In genomic region chr9:19230356-19231125, GRCh38 we compare ENCODE assay signal across 1 cellular context.
TF ChIP-seq lines count a peak whose summit lies in the region.

DENND4C (plus strand) TSS chr9:19230693; CDS start chr9:19276175, 45,482 bp downstream.

TF ChIP-seq in K562, 482 proteins besides CTCF, POLR2A, EP300 and RAD21 (continued from another document and continues in another):
- TF ChIP-seq KDM5B (IDR thresholded peaks at IDR 0.05; ENCODE audit: insufficient replicate concordance, low read depth, low read length) (peak; percentile 63), SMARCB1 (IDR thresholded peaks at IDR 0.05; ENCODE audit: insufficient read length, low read depth) (no peak), ZNF57 (CRISPR knock-in tag; IDR thresholded peaks at IDR 0.05) (no peak), POLR3G (IDR thresholded peaks at IDR 0.05; ENCODE audit: extremely low read depth, insufficient read length, insufficient replicate concordance) (no peak), GTF2B (IDR thresholded peaks at IDR 0.05; ENCODE audit: extremely low read depth, insufficient read length) (no peak), ZSCAN29 (IDR thresholded peaks at IDR 0.05) (no peak), PHTF2 (CRISPR knock-in tag; IDR thresholded peaks at IDR 0.05) (no peak), FOXO4 (CRISPR knock-in tag; IDR thresholded peaks at IDR 0.05) (no peak), PTRF (tag; IDR thresholded peaks at IDR 0.05) (no peak), ATF1 (CRISPR knock-in tag; IDR thresholded peaks at IDR 0.05) (no peak), ATF1 (tag; IDR thresholded peaks at IDR 0.05) (peak; percentile 41; the same call in 1 of the 2 replicates), TEAD1 (CRISPR knock-in tag; IDR thresholded peaks at IDR 0.05) (peak in 1 of 2 experiments; percentile 51; a peak in 1 of 4 replicates), THRA (IDR thresholded peaks at IDR 0.05) (no peak), MCM2 (IDR thresholded peaks at IDR 0.05; ENCODE audit: low read depth) (no peak), MYC (IDR thresholded peaks at IDR 0.05; ENCODE audit: low read depth, low read length) (peak; percentile 50), MYC (CRISPR knock-in tag; IDR thresholded peaks at IDR 0.05; ENCODE audit: borderline replicate concordance, low read depth) (no peak), E4F1 (CRISPR knock-in tag; IDR thresholded peaks at IDR 0.05; ENCODE audit: borderline replicate concordance) (no peak), ZNF175 (CRISPR knock-in tag; IDR thresholded peaks at IDR 0.05; ENCODE audit: low read depth) (no peak), ZZZ3 (IDR thresholded peaks at IDR 0.05) (no peak), ZNF586 (CRISPR knock-in tag; conservative IDR thresholded peaks at IDR 0.05) (no peak), PHF20 (IDR thresholded peaks at IDR 0.05; ENCODE audit: partially characterized antibody) (peak; percentile 43), ZNF740 (CRISPR knock-in tag; IDR thresholded peaks at IDR 0.05) (0 out of 2 replicates have a peak, but pooled peaks have one; percentile 29), ZNF740 (tag; IDR thresholded peaks at IDR 0.05) (no peak), IRF9 (tag; IDR thresholded peaks at IDR 0.05) (no peak), NR0B1 (IDR thresholded peaks at IDR 0.05; ENCODE audit: partially characterized antibody) (no peak), U2AF1 (optimal IDR thresholded peaks at IDR 0.05; ENCODE audit: low read depth, low read length) (no peak), CBX2 (IDR thresholded peaks at IDR 0.05; ENCODE audit: insufficient read depth, low read length, poor library complexity, severe bottlenecking) (no peak), MEF2A (IDR thresholded peaks at IDR 0.05; ENCODE audit: control insufficient read depth, low read depth, low read length) (no peak), ZNF449 (CRISPR knock-in tag; IDR thresholded peaks at IDR 0.05) (no peak), ZNF561 (CRISPR knock-in tag; conservative IDR thresholded peaks at IDR 0.05) (no peak), ZEB2 (IDR thresholded peaks at IDR 0.05) (no peak), ZNF507 (tag; conservative IDR thresholded peaks at IDR 0.05) (no peak), CCNT2 (IDR thresholded peaks at IDR 0.05; ENCODE audit: borderline replicate concordance, extremely low read depth, insufficient read length, low read depth, low read length) (peak; percentile 53), THRAP3 (IDR thresholded peaks at IDR 0.05; ENCODE audit: borderline replicate concordance) (no peak), ID3 (CRISPR knock-in tag; IDR thresholded peaks at IDR 0.05) (no peak), ID3 (tag; IDR thresholded peaks at IDR 0.05) (peak; percentile 48; the same call in 1 of the 2 replicates), CC2D1A (IDR thresholded peaks at IDR 0.05) (no peak), CREB5 (CRISPR knock-in tag; IDR thresholded peaks at IDR 0.05) (no peak), RHOXF2B (CRISPR knock-in tag; conservative IDR thresholded peaks at IDR 0.05) (no peak), MNT (conservative IDR thresholded peaks at IDR 0.05) (peak in 1 of 2 experiments; percentile 45; a peak in 1 of 4 replicates), BRCA1 (IDR thresholded peaks at IDR 0.05) (no peak), BRCA1 (CRISPR knock-in tag; IDR thresholded peaks at IDR 0.05) (no peak), MITF (IDR thresholded peaks at IDR 0.05) (no peak), ZNF668 (CRISPR knock-in tag; IDR thresholded peaks at IDR 0.05) (no peak), ZNF644 (tag; IDR thresholded peaks at IDR 0.05; ENCODE audit: low read depth) (no peak; the same call in 1 of the 2 replicates), ZBTB7A (IDR thresholded peaks at IDR 0.05; ENCODE audit: borderline replicate concordance, control insufficient read depth, low read depth, low read length) (peak; percentile 85), HDGF (IDR thresholded peaks at IDR 0.05) (no peak), FOXM1 (IDR thresholded peaks at IDR 0.05; ENCODE audit: low read depth) (no peak), FOXM1 (CRISPR knock-in tag; IDR thresholded peaks at IDR 0.05; ENCODE audit: low read depth) (0 out of 2 replicates have a peak, but pooled peaks have one; percentile 32), SETDB1 (IDR thresholded peaks at IDR 0.05; ENCODE audit: low read length) (no peak), VEZF1 (CRISPR knock-in tag; IDR thresholded peaks at IDR 0.05) (peak; percentile 99)
